ENCODE assay signal across 8 cellular contexts in the genomic region with DNA sequence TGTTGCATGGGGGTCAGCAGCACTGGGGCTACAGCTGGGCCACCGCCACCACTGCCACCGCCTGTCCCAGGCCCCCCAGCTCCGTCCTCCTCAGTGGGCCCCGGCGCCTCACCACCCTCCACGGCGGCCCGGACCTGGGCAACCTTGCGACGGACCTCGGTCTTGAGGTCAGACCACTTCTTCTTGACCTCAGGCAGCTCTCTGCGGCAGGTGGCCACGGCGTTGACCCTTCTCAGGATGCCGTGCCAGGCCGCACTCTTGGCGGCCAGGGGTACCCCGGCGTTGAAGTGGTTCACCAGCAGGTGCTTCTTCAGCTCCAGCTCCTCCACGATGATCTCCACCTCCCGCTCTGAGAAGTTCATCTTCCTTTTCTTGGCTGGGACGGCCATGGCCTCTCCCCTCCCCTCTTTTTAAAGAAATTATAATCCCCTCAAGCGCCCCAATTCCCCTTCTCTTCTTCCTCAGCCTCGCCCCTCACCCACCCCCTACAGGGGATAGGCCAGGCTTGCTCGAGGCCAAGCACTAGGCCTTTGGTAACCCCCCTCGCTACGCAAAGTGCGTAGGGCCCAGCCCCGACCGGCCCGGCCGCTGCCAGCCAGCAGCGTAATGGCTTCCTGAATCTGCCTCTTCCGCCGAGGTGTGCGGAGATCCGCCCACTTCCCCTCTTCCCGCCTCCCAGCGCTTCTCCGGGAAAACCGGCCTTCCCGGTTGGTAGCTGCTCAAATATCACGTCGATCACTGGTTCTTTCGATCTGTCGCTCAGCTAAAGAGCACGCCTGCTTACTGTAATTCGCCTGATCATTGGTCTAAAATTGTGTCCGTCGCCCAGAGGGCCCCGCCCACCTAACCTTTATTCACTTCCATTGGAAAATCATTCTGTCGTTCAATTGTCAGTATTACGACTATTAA. TPM values are rescaled to one million over a fixed set of nuclear protein-coding genes. Genes with fewer than 3 reads are reported as not detected.
DNase-seq lines count a peak whose midpoint lies in the region; TF ChIP-seq lines count a peak whose summit lies in the region.

A gene with protein sequence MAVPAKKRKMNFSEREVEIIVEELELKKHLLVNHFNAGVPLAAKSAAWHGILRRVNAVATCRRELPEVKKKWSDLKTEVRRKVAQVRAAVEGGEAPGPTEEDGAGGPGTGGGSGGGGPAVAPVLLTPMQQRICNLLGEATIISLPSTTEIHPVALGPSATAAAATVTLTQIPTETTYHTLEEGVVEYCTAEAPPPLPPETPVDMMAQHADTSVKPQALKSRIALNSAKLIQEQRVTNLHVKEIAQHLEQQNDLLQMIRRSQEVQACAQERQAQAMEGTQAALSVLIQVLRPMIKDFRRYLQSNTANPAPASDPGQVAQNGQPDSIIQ (minus strand): TSS at position 608 of the 909 bp plus-strand sequence. CDS start 219 bp downstream, at position 389.

- DNase-seq in GM03348 (ENCODE audit: low spot score) (peak; percentile 97), HFF-Myc (ENCODE audit: extremely low read depth, low read depth) (peak; percentile 99), NAMALWA (ENCODE audit: low spot score) (peak; percentile 99), SK-N-MC (ENCODE audit: low read depth, low spot score) (peak; percentile 97), germinal center (ENCODE audit: low spot score) (peak; percentile 96), non-pigmented ciliary epithelial cell (ENCODE audit: low read depth) (peak; percentile 99), suprapubic skin (ENCODE audit: low spot score in 2 of 2) (peak; percentile 98 to 99)
- DNase-seq in activated naive CD4-positive, alpha-beta T cell treated with anti-CD3 and anti-CD28 coated beads, Interleukin-2, amount 10 ng/mL, durations not matched to agents 7 days and 5 days = peak; percentile 98

- H3K27ac ChIP-seq in SK-N-MC = peak within 1 kb of the TSS; percentile 96
- peak within 1 kb of the TSS; percentile 95 for H3K27ac ChIP-seq in suprapubic skin

- H3K9ac ChIP-seq in SK-N-MC (ENCODE audit: insufficient read length) = peak within 1 kb of the TSS; percentile 88

- CTCF ChIA-PET in activated naive CD4-positive, alpha-beta T cell treated with anti-CD3 and anti-CD28 coated beads, Interleukin-2, amount 10 ng/mL, durations not matched to agents 7 days and 5 days (lab: Charles Lee) = interaction anchor here (0.8 to 1.7 kb wide), 5 partner anchors 26 to 111 kb away, joined by 3 to 10 read pairs (median 5); no protein-coding TSS in a partner anchor

- no peaks in the 10 kb centered on the region for H3K9me3 Mint-ChIP-seq in activated naive CD4-positive, alpha-beta T cell treated with anti-CD3 and anti-CD28 coated beads, Interleukin-2, amount 10 ng/mL, durations not matched to agents 7 days and 5 days

- WGBS in suprapubic skin = 34% methylated on average over 52 of the region's 53 CpGs

- no peaks in the 10 kb centered on the region for H3K27me3 Mint-ChIP-seq in activated naive CD4-positive, alpha-beta T cell treated with anti-CD3 and anti-CD28 coated beads, Interleukin-2, amount 10 ng/mL, durations not matched to agents 7 days and 5 days

- peaks cover 69% of the 10 kb centered on the region for H3K4me1 ChIP-seq in suprapubic skin

- H3K4me3 Mint-ChIP-seq in activated naive CD4-positive, alpha-beta T cell treated with anti-CD3 and anti-CD28 coated beads, Interleukin-2, amount 10 ng/mL, durations not matched to agents 7 days and 5 days = peak within 1 kb of the TSS; percentile 98

- H3K36me3 ChIP-seq in SK-N-MC (ENCODE audit: insufficient read depth, low read length) = peaks cover 4% of the 10 kb centered on the region; the same call in 1 of the 2 replicates
- H3K36me3 ChIP-seq in suprapubic skin = peaks cover 14% of the 10 kb centered on the region

- no peak for TF ChIP-seq CTCF in HFF-Myc (IDR thresholded peaks at IDR 0.05; ENCODE audit: low read depth, low read length, missing control alignments)
- no peak for TF ChIP-seq CTCF in suprapubic skin (IDR thresholded peaks at IDR 0.05)

- H3K27ac Mint-ChIP-seq in activated naive CD4-positive, alpha-beta T cell treated with anti-CD3 and anti-CD28 coated beads, Interleukin-2, amount 10 ng/mL, durations not matched to agents 7 days and 5 days = peak within 1 kb of the TSS; percentile 77

- peak in 1 of 2 donors; percentile 63 for TF ChIP-seq POLR2A in suprapubic skin (IDR thresholded peaks at IDR 0.05)

- peaks cover 44% of the 10 kb centered on the region for H3K36me3 Mint-ChIP-seq in activated naive CD4-positive, alpha-beta T cell treated with anti-CD3 and anti-CD28 coated beads, Interleukin-2, amount 10 ng/mL, durations not matched to agents 7 days and 5 days

- no peaks in the 10 kb centered on the region for H3K27me3 ChIP-seq in suprapubic skin

- peaks cover 66% of the 10 kb centered on the region for H3K4me1 Mint-ChIP-seq in activated naive CD4-positive, alpha-beta T cell treated with anti-CD3 and anti-CD28 coated beads, Interleukin-2, amount 10 ng/mL, durations not matched to agents 7 days and 5 days

- TF ChIP-seq EP300 in suprapubic skin (IDR thresholded peaks at IDR 0.05) = no peak

- H3K4me3 ChIP-seq in HFF-Myc (replicated peaks; ENCODE audit: low read depth, low read length) (peak within 1 kb of the TSS; percentile 92), SK-N-MC (peak within 1 kb of the TSS; percentile 82), suprapubic skin (peak within 1 kb of the TSS; percentile 94)

- H3K9me3 ChIP-seq in SK-N-MC (ENCODE audit: low read depth, low read length) = no peaks in the 10 kb centered on the region
- H3K9me3 ChIP-seq in suprapubic skin = no peaks in the 10 kb centered on the region

RNA-seq across cellular contexts. Expression of the gene that starts here (rescaled TPM):
- 10 to 100 TPM in 3 of 4 donors, 1 to 10 TPM in 1; 9.6 to 14.7 (median 12.6) TPM for total RNA-seq in suprapubic skin

Comparison
In these comparisons a context has a peak if more than half of its experiments do, and no peak if none do; other contexts are left out.
1. Peak in every context shown above with its lines: DNase-seq, H3K4me3 ChIP-seq and H3K27ac ChIP-seq.